Comparison of ENCODE assay signal across 7 cellular contexts in genomic region chr2:26268671-26269070, GRCh38. TPM values are rescaled to one million over a fixed set of nuclear protein-coding genes. Genes with fewer than 3 reads are reported as not detected.
DNase-seq lines count a peak whose midpoint lies in the region; ATAC-seq and TF ChIP-seq lines count a peak whose summit lies in the region.
"Not testable (repeated sequence)": the region's sequence is repeated elsewhere in the genome, so short reads cannot be mapped to it uniquely, and the experiment has no call there.

No MANE protein-coding gene starts in this region.

- H3K4me2 ChIP-seq in smooth muscle cell = not testable (repeated sequence)

- peaks cover 0 to 55% (median 17%) of the 10 kb centered on the region in 9 donors for H3K4me1 ChIP-seq in heart right ventricle
- not testable (repeated sequence) for H3K4me1 ChIP-seq in smooth muscle cell (ENCODE audit: low read depth)

- in situ Hi-C loops in brain microvascular endothelial cell (cut with HindIII; ENCODE audit: low pct_ligation_motif_present, low sequenced_read_pairs) = not testable (repeated sequence)

- WGBS in heart right ventricle, 2 donors = 86 to 90% methylated on average over 8 of the region's 8 CpGs
- WGBS in smooth muscle cell (ENCODE audit: low lambda C conversion rate) = 94% methylated on average over 8 of the region's 8 CpGs

- H3K9ac ChIP-seq in smooth muscle cell (ENCODE audit: low read depth) = not testable (repeated sequence)

- peaks cover 17% of the 10 kb centered on the region for H3K36me3 Mint-ChIP-seq in memory B cell

- intact Hi-C loops in heart right ventricle (cut with DNase I) = not testable (repeated sequence)

- not testable (repeated sequence) for TF ChIP-seq CTCF in HL-60 (IDR thresholded peaks at IDR 0.05; ENCODE audit: insufficient read depth, low read length); RWPE1 (conservative IDR thresholded peaks at IDR 0.05; ENCODE audit: low read depth); brain microvascular endothelial cell (IDR thresholded peaks at IDR 0.05; ENCODE audit: low read depth, low read length, missing control alignments); heart right ventricle (IDR thresholded peaks at IDR 0.05); smooth muscle cell (IDR thresholded peaks at IDR 0.05; ENCODE audit: borderline replicate concordance, insufficient read depth, poor library complexity, severe bottlenecking)

- H3K27ac Mint-ChIP-seq in memory B cell = peak overlapping the region; percentile 60

- not testable (repeated sequence) for H3K27me3 ChIP-seq in HL-60 (ENCODE audit: insufficient read depth, poor library complexity, severe bottlenecking); brain microvascular endothelial cell (replicated peaks); heart right ventricle; smooth muscle cell (ENCODE audit: low read depth)

- H3K4me3 ChIP-seq in HL-60 (replicated peaks; ENCODE audit: insufficient read depth, low read length); brain microvascular endothelial cell (ENCODE audit: low read depth, low read length); heart right ventricle; smooth muscle cell: not testable (repeated sequence)

- not testable (repeated sequence) for H3K27me3 Mint-ChIP-seq in memory B cell

- peaks cover 13% of the 10 kb centered on the region for H3K4me1 Mint-ChIP-seq in memory B cell

- POLR2A ChIA-PET in RWPE1 (lab: Yijun Ruan, JAX; ENCODE audit: low non-redundant PET) = not testable (repeated sequence)

- H3K27ac ChIP-seq in HL-60 (replicated peaks) = 0 out of 2 replicates have a peak overlapping the region, but pooled peaks have one; percentile 1
- peak overlapping the region; percentile 80 for H3K27ac ChIP-seq in RWPE1
- H3K27ac ChIP-seq in brain microvascular endothelial cell = peak overlapping the region; percentile 45
- H3K27ac ChIP-seq in heart right ventricle = peak overlapping the region in 6 of 10 donors; percentile 19 to 69 (median 34)
- H3K27ac ChIP-seq in smooth muscle cell (ENCODE audit: low read depth) = peak overlapping the region; percentile 49

- not testable (repeated sequence) for H3K79me2 ChIP-seq in smooth muscle cell (ENCODE audit: low read depth)

- not testable (repeated sequence) for H3K4me3 Mint-ChIP-seq in memory B cell

- not testable (repeated sequence) for H3K9me3 Mint-ChIP-seq in memory B cell

- peak; percentile 56 for ATAC-seq in esophagus mucosa
- peak in 1 of 8 donors; percentile 22 for ATAC-seq in heart right ventricle
- ATAC-seq in memory B cell (ENCODE audit: low read depth) = not testable (repeated sequence)

- not testable (repeated sequence) for DNase-seq in HL-60 (ENCODE audit: low read depth in 1 of 2, low spot score in 1 of 2); RWPE1 (ENCODE audit: low spot score); brain microvascular endothelial cell; heart right ventricle; memory B cell (ENCODE audit: low spot score in 2 of 2); smooth muscle cell (lab: John Stamatoyannopoulos, UW; ENCODE audit: unreplicated experiment)

- H2AFZ ChIP-seq in smooth muscle cell (ENCODE audit: low read depth) = not testable (repeated sequence)

- not testable (repeated sequence) for H3K9me3 ChIP-seq in heart right ventricle; smooth muscle cell (replicated peaks; ENCODE audit: low read depth)

- CTCF ChIA-PET in RWPE1 (lab: Yijun Ruan, JAX) = not testable (repeated sequence)

- H4K20me1 ChIP-seq in smooth muscle cell (ENCODE audit: low read depth) = peaks cover 13% of the 10 kb centered on the region

- H3F3A ChIP-seq in smooth muscle cell (ENCODE audit: low read depth) = not testable (repeated sequence)

- H3K36me3 ChIP-seq in brain microvascular endothelial cell (replicated peaks); smooth muscle cell (ENCODE audit: low read depth): not testable (repeated sequence)
- H3K36me3 ChIP-seq in heart right ventricle = peaks cover 0 to 71% (median 13%) of the 10 kb centered on the region in 9 donors

RNA-seq across cellular contexts. Expression of gene HADHB, which starts 23.9 kb away (rescaled TPM):
- 104 TPM for total RNA-seq in esophagus mucosa
- total RNA-seq in heart right ventricle = 1,000 to 10,000 TPM in 3 of 10 donors, 100 to 1,000 TPM in 7; 740 to 1,542 (median 874) TPM
- 100 to 1,000 TPM; 256 to 437 TPM for polyA plus RNA-seq in heart right ventricle
- total RNA-seq in smooth muscle cell = 70.8 and 103 TPM in 2 replicates
- 89.1 and 96.1 TPM in 2 replicates for polyA plus RNA-seq in smooth muscle cell

RNA-seq across cellular contexts. Expression of gene HADHA, which starts 24.2 kb away (rescaled TPM):
- total RNA-seq in esophagus mucosa (109 TPM), heart right ventricle (100 to 1,000 TPM; 298 to 686 (median 410) TPM), smooth muscle cell (96.9 and 104 TPM in 2 replicates)
- polyA plus RNA-seq in heart right ventricle (100 to 1,000 TPM; 143 to 192 TPM), smooth muscle cell (90.1 and 111 TPM in 2 replicates)

Comparison
In these comparisons a context has a peak if more than half of its experiments do, and no peak if none do; other contexts are left out.
1. H3K27ac ChIP-seq: peak in every context shown above with its lines; median percentile 80 in RWPE1; 49 in smooth muscle cell; 45 in brain microvascular endothelial cell; 34 in heart right ventricle; 1 in HL-60.